11 cellular contexts compared by ENCODE assay signal in genomic region chr13:30742896-30743295, GRCh38. TPM values are rescaled to one million over a fixed set of nuclear protein-coding genes. Genes with fewer than 3 reads are reported as not detected.
DNase-seq lines count a peak whose midpoint lies in the region; ATAC-seq and TF ChIP-seq lines count a peak whose summit lies in the region.
"Had no signal": no experiment of that assay in that cellular context is flagged by ENCODE, and none has a peak within 500 bp of the region (broad histone marks: within the 10 kb centered on the region; RNA-seq: fewer than 3 reads in every experiment).

No MANE protein-coding gene starts in this region.

- H3K79me2 ChIP-seq in H9 (ENCODE audit: insufficient read depth, low read length): no peaks in the 10 kb centered on the region

- TF ChIP-seq CTCF in Panc1 (IDR thresholded peaks at IDR 0.05) (no peak), prostate gland (IDR thresholded peaks at IDR 0.05) (no peak), H9 (conservative IDR thresholded peaks at IDR 0.05) (no peak)

- H3K36me3 ChIP-seq in CD4-positive, CD25-positive, alpha-beta regulatory T cell (ENCODE audit: control insufficient read depth, insufficient read depth, low read length): peaks cover 27% of the 10 kb centered on the region
- no peaks in the 10 kb centered on the region for H3K36me3 ChIP-seq in Panc1 (ENCODE audit: control insufficient read depth, insufficient read depth, low read length)
- no peaks in the 10 kb centered on the region for H3K36me3 ChIP-seq in prostate gland
- H3K36me3 ChIP-seq: neural progenitor cell had no signal

- peaks cover 27% of the 10 kb centered on the region for H3K36me3 Mint-ChIP-seq in CD4-positive, CD25-positive, alpha-beta regulatory T cell
- H3K36me3 Mint-ChIP-seq in effector memory CD8-positive, alpha-beta T cell (ENCODE audit: insufficient read depth): peaks cover 43% of the 10 kb centered on the region
- H3K36me3 Mint-ChIP-seq in H9 (ENCODE audit: insufficient read depth in 1 of 3, low read depth in 3 of 3): no peaks in the 10 kb centered on the region
- H3K36me3 Mint-ChIP-seq: neural progenitor cell had no signal

- H3K18ac ChIP-seq in H9 (ENCODE audit: insufficient read length, low read depth, low read length): no peak overlapping the region

- peak overlapping the region in 2 of 4 donors; percentile 9 to 58 for H3K4me3 Mint-ChIP-seq in CD4-positive, CD25-positive, alpha-beta regulatory T cell
- H3K4me3 Mint-ChIP-seq in effector memory CD8-positive, alpha-beta T cell: peak overlapping the region; percentile 69 to 80
- H3K4me3 Mint-ChIP-seq in H9: no peak overlapping the region
- H3K4me3 Mint-ChIP-seq: neural progenitor cell had no signal

- no peak overlapping the region for H3K56ac ChIP-seq in H9 (ENCODE audit: insufficient read length, low read depth, low read length)

- no peak overlapping the region for H4K8ac ChIP-seq in H9 (replicated peaks; ENCODE audit: insufficient read length, low read depth, low read length)

- no peak for DNase-seq in CD4-positive, CD25-positive, alpha-beta regulatory T cell
- DNase-seq in Panc1 (ENCODE audit: low read depth, low spot score) (no peak), prostate gland (ENCODE audit: low spot score) (no peak), H9 (no peak), islet precursor cell (no peak), NCI-H774 (lab: John Stamatoyannopoulos, UW) (no peak)
- DNase-seq in effector memory CD8-positive, alpha-beta T cell: no peak
- DNase-seq: NCI-H510A; stimulated activated CD4-positive, alpha-beta T cell treated with anti-CD3 and anti-CD28 coated beads, Interleukin-2, amount 100 ng/mL, for 24 hours had no signal

- H2AFZ ChIP-seq in H9 (ENCODE audit: low read length): no peak overlapping the region
- H2AFZ ChIP-seq: neural progenitor cell had no signal

- H3K4ac ChIP-seq in H9 (ENCODE audit: low read depth, low read length): no peak overlapping the region

- H2AK5ac ChIP-seq in H9 (ENCODE audit: insufficient read length, low read length): no peak overlapping the region

- no peaks in the 10 kb centered on the region for H3K9me3 ChIP-seq in CD4-positive, CD25-positive, alpha-beta regulatory T cell (ENCODE audit: control insufficient read depth in 2 of 2, low read length in 2 of 2)
- H3K9me3 ChIP-seq in Panc1 (ENCODE audit: control insufficient read depth, insufficient read depth, low read depth, low read length): no peaks in the 10 kb centered on the region
- H3K9me3 ChIP-seq in prostate gland: no peaks in the 10 kb centered on the region
- no peaks in the 10 kb centered on the region for H3K9me3 ChIP-seq in H9 (ENCODE audit: control insufficient read depth, low read depth, low read length)

- H2BK120ac ChIP-seq in H9 (ENCODE audit: low read depth, low read length, poor library complexity, severe bottlenecking): no peak overlapping the region

- no peak overlapping the region for H3K9ac ChIP-seq in H9 (ENCODE audit: extremely low read depth, insufficient read length, low read length)
- H3K9ac ChIP-seq: neural progenitor cell had no signal

- H2BK20ac ChIP-seq in H9 (ENCODE audit: low read depth, low read length, poor library complexity, severe bottlenecking): no peak overlapping the region

- H3T11ph ChIP-seq in H9 (ENCODE audit: low read length): no peak overlapping the region

- H3K23me2 ChIP-seq in H9 (ENCODE audit: insufficient read length, low read depth, low read length, poor library complexity, severe bottlenecking): no peaks in the 10 kb centered on the region

- H3K27ac ChIP-seq in CD4-positive, CD25-positive, alpha-beta regulatory T cell (ENCODE audit: insufficient read depth, low read length, poor library complexity, severe bottlenecking): no peak overlapping the region
- peak overlapping the region; percentile 91 for H3K27ac ChIP-seq in Panc1 (ENCODE audit: low read length)
- H3K27ac ChIP-seq in prostate gland: peak overlapping the region; percentile 54 to 71
- H3K27ac ChIP-seq in H9 (ENCODE audit: insufficient read length, low read depth, low read length): no peak overlapping the region
- H3K27ac ChIP-seq: neural progenitor cell had no signal

- H3K4me1 ChIP-seq in CD4-positive, CD25-positive, alpha-beta regulatory T cell (ENCODE audit: control insufficient read depth, insufficient read depth, low read length, poor library complexity, severe bottlenecking): peaks cover 60% of the 10 kb centered on the region
- H3K4me1 ChIP-seq in Panc1 (ENCODE audit: control insufficient read depth, insufficient read depth, low read length): peaks cover 51% of the 10 kb centered on the region
- no peaks in the 10 kb centered on the region for H3K4me1 ChIP-seq in prostate gland (replicated peaks)
- H3K4me1 ChIP-seq in H9 (ENCODE audit: insufficient read depth, low read length): no peaks in the 10 kb centered on the region; the same call in 1 of the 2 replicates

- CTCF ChIA-PET in Panc1 (lab: Charles Lee): no interaction called here

- H3K27me3 Mint-ChIP-seq in CD4-positive, CD25-positive, alpha-beta regulatory T cell: peaks cover 4% of the 10 kb centered on the region
- H3K27me3 Mint-ChIP-seq in effector memory CD8-positive, alpha-beta T cell: no peaks in the 10 kb centered on the region
- no peaks in the 10 kb centered on the region for H3K27me3 Mint-ChIP-seq in H9 (ENCODE audit: low read depth)

- no peak overlapping the region for H3K4me3 ChIP-seq in CD4-positive, CD25-positive, alpha-beta regulatory T cell (ENCODE audit: low read depth, low read length)
- H3K4me3 ChIP-seq in Panc1 (ENCODE audit: low read depth in 2 of 2, low read length in 2 of 2) (no peak overlapping the region), prostate gland (no peak overlapping the region)
- H3K4me3 ChIP-seq: neural progenitor cell had no signal

- in situ Hi-C loops in Panc1 (cut with HindIII; ENCODE audit: low pct_unique_long_range_greater_than_20kb, low sequenced_read_pairs): no loop called here

- peaks cover 13 to 73% (median 55%) of the 10 kb centered on the region in 4 donors for H3K4me1 Mint-ChIP-seq in CD4-positive, CD25-positive, alpha-beta regulatory T cell
- peaks cover 66 to 75% of the 10 kb centered on the region in 2 donors for H3K4me1 Mint-ChIP-seq in effector memory CD8-positive, alpha-beta T cell (ENCODE audit: low read depth in 2 of 2)
- H3K4me1 Mint-ChIP-seq in H9: peaks cover 24 to 30% of the 10 kb centered on the region in 2 experiments

- 69% methylated on average over 6 of the region's 6 CpGs for WGBS in prostate gland
- no CpG with 5 or more reads among the region's 6 CpGs for WGBS in H9 (ENCODE audit: extremely low coverage, insufficient read length, low lambda C conversion rate)

- POLR2A ChIA-PET in Panc1 (lab: Charles Lee): no interaction called here

- no peak overlapping the region for H3K14ac ChIP-seq in H9 (ENCODE audit: insufficient read depth, low read length)

- no peak overlapping the region for H4K5ac ChIP-seq in H9 (ENCODE audit: insufficient read length, low read depth, low read length)

- no peak for ATAC-seq in CD4-positive, CD25-positive, alpha-beta regulatory T cell (ENCODE audit: low read depth in 2 of 2)
- no peak for ATAC-seq in Panc1
- no peak for ATAC-seq in effector memory CD8-positive, alpha-beta T cell (replicated peaks)
- no peak for ATAC-seq in GM18861 (IDR thresholded peaks at IDR 0.05; ENCODE audit: unreplicated experiment)

- no peak for TF ChIP-seq POLR2A in prostate gland (IDR thresholded peaks at IDR 0.05)

- H2BK15ac ChIP-seq in H9 (ENCODE audit: low read depth, low read length): no peak overlapping the region

- H3K27me3 ChIP-seq in CD4-positive, CD25-positive, alpha-beta regulatory T cell (ENCODE audit: control insufficient read depth, insufficient read depth, low read length): no peaks in the 10 kb centered on the region
- H3K27me3 ChIP-seq in Panc1 (ENCODE audit: control insufficient read depth, insufficient read depth, low read length) (no peaks in the 10 kb centered on the region), prostate gland (replicated peaks; ENCODE audit: insufficient read depth) (no peaks in the 10 kb centered on the region), H9 (ENCODE audit: insufficient read depth, low read length) (no peaks in the 10 kb centered on the region)
- H3K27me3 ChIP-seq: neural progenitor cell had no signal

- H3K79me1 ChIP-seq in H9 (ENCODE audit: insufficient read depth, low read depth, low read length, poor library complexity, severe bottlenecking): no peaks in the 10 kb centered on the region

- no peak overlapping the region for H3K4me2 ChIP-seq in H9 (ENCODE audit: insufficient read depth, insufficient read length, low read length)
- H3K4me2 ChIP-seq: neural progenitor cell had no signal

- H2BK12ac ChIP-seq in H9 (ENCODE audit: insufficient read length, low read depth, low read length): no peak overlapping the region

- H4K20me1 ChIP-seq in H9 (ENCODE audit: control insufficient read depth, insufficient read depth, insufficient read length): no peaks in the 10 kb centered on the region

- no peak overlapping the region for H2BK5ac ChIP-seq in H9 (ENCODE audit: insufficient read length, low read length)

- intact Hi-C loops in Panc1 (cut with micrococcal nuclease; ENCODE audit: unreplicated experiment): loop anchor here (10.0 kb wide), 1 partner anchor 52 kb away; no protein-coding TSS in a partner anchor
- intact Hi-C loops in prostate gland (cut with DNase I): loop anchor here (5.0 to 10.0 kb wide), 2 partner anchors 52 to 61 kb away; no protein-coding TSS in a partner anchor

- H3K9me3 Mint-ChIP-seq in CD4-positive, CD25-positive, alpha-beta regulatory T cell: no peaks in the 10 kb centered on the region
- no peaks in the 10 kb centered on the region for H3K9me3 Mint-ChIP-seq in effector memory CD8-positive, alpha-beta T cell
- no peaks in the 10 kb centered on the region for H3K9me3 Mint-ChIP-seq in H9
- H3K9me3 Mint-ChIP-seq: neural progenitor cell had no signal

- peak overlapping the region; percentile 72 to 90 (median 83) for H3K27ac Mint-ChIP-seq in CD4-positive, CD25-positive, alpha-beta regulatory T cell
- H3K27ac Mint-ChIP-seq in effector memory CD8-positive, alpha-beta T cell: peak overlapping the region; percentile 90 to 95
- no peak overlapping the region for H3K27ac Mint-ChIP-seq in H9
- H3K27ac Mint-ChIP-seq: neural progenitor cell had no signal

- no peak overlapping the region for H3K23ac ChIP-seq in H9 (ENCODE audit: insufficient read length, low read depth, low read length)

- H4K91ac ChIP-seq in H9 (ENCODE audit: insufficient read length, low read depth, low read length): no peak overlapping the region

- no TSS peak for BruUV-seq in Panc1 (replicated peaks; lab: Mats Ljungman, UMichigan)

RNA-seq across cellular contexts. Expression of gene ALOX5AP, which starts 7.6 kb away (rescaled TPM):
- 80.4 TPM for total RNA-seq in CD4-positive, CD25-positive, alpha-beta regulatory T cell
- polyA plus RNA-seq in CD4-positive, CD25-positive, alpha-beta regulatory T cell: 100 to 1,000 TPM; 299 to 544 (median 380) TPM
- total RNA-seq in Panc1 (2021; ENCODE audit: unreplicated experiment): 2.1 TPM
- polyA plus RNA-seq in Panc1 (2012; ENCODE audit: insufficient read length): 0.65 TPM
- total RNA-seq in prostate gland: 10 to 100 TPM in 1 of 2 donors, 1 to 10 TPM in 1; 7.3 to 20.6 TPM
- not detected in 2 replicates for total RNA-seq in H9 (2021)

Comparison
In these comparisons a context has a peak if more than half of its experiments do, and no peak if none do; other contexts are left out.
1. H3K27ac ChIP-seq: peak in Panc1 (single experiment) and prostate gland (2 of 2); none in CD4-positive, CD25-positive, alpha-beta regulatory T cell (single experiment) and H9 (single experiment).
2. H3K27ac Mint-ChIP-seq: peak in CD4-positive, CD25-positive, alpha-beta regulatory T cell (3 of 3) and effector memory CD8-positive, alpha-beta T cell (2 of 2); none in H9 (0 of 3).
3. H3K4me3 Mint-ChIP-seq: peak in effector memory CD8-positive, alpha-beta T cell (2 of 2); none in H9 (0 of 2).